Comparison of ENCODE assay signal across 22 cellular contexts in the genomic region with DNA sequence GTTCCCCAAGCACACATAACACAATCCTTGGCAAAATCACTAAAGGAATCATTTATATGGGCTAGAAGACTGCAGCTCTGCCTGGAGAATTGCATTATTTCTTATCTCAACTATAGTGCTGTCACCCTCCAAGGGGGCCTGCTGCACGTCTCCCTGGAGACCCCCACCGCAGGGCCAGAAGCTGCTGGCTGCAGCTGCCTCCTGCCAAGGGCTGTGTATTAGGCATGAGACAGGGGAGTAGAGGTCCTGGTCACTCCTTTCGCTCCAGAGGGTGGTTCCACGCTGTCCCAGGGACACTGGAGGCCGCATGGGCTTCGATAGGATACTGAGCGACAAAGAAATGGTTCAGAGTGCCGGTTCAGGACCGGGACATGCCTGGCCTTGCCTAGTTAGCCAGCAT.
"Had no signal": no experiment of that assay in that cellular context is flagged by ENCODE, and none has a peak within 500 bp of the region (broad histone marks: within the 10 kb centered on the region; RNA-seq: fewer than 3 reads in every experiment).

No MANE protein-coding gene starts in this region.

- H3K27ac Mint-ChIP-seq: activated CD8-positive, alpha-beta T cell treated with anti-CD3 and anti-CD28 coated beads, Interleukin-2, amount 10 ng/mL, durations not matched to agents 7 days and 5 days; T-helper 17 cell; WTC11 had no signal

- H3K27me3 ChIP-seq: Peyer's patch had no signal

- H3K9me3 Mint-ChIP-seq: WTC11 had no signal

- H3K27me3 Mint-ChIP-seq: T-helper 17 cell had no signal

- ATAC-seq: activated CD8-positive, alpha-beta T cell treated with anti-CD3 and anti-CD28 coated beads, Interleukin-2, amount 10 ng/mL, durations not matched to agents 7 days and 5 days; T-helper 17 cell; WTC11 had no signal

- H3K9me3 ChIP-seq: Peyer's patch had no signal

- H3K36me3 Mint-ChIP-seq: WTC11 had no signal

- H3K4me1 ChIP-seq: Peyer's patch had no signal

- H3K4me1 Mint-ChIP-seq: T-helper 17 cell, WTC11 had no signal

- H3K36me3 ChIP-seq: Peyer's patch had no signal

- H3K4me3 ChIP-seq: Peyer's patch had no signal

- DNase-seq: activated CD4-positive, alpha-beta T cell treated with anti-CD3 and anti-CD28 coated beads for 48 hours; activated CD4-positive, alpha-beta T cell treated with anti-CD3 and anti-CD28 coated beads, Interleukin-2, amount 50 U/mL, for 4 hours; activated CD4-positive, CD25-positive, alpha-beta regulatory T cell treated with anti-CD3 and anti-CD28 coated beads, Interleukin-2, amount 50 U/mL, for 72 hours; activated CD8-positive, alpha-beta memory T cell treated with anti-CD3 and anti-CD28 coated beads, Interleukin-2, amount 50 U/mL, for 48 hours; activated CD8-positive, alpha-beta T cell treated with anti-CD3 and anti-CD28 coated beads, Interleukin-2, amount 10 ng/mL, durations not matched to agents 7 days and 5 days; activated naive CD4-positive, alpha-beta T cell treated with anti-CD3 and anti-CD28 coated beads, Interleukin-2, amount 50 U/mL, for 16 hours; activated T-cell treated with anti-CD3 and anti-CD28 coated beads, Interleukin-2, amount 50 U/mL, for 1 hour; aorta; NCI-H1092; NCI-H1417 treated with DMSO at 0.1 percent for 48 hours; NCI-H1694; NCI-H2029; NCI-H446; NCI-H524; Peyer's patch; SHP77 treated with DMSO at 0.1 percent for 48 hours; T-helper 17 cell; T-helper 9 cell had no signal

- H3K27ac ChIP-seq: KMS-11, RWPE1 had no signal

- H3K4me3 Mint-ChIP-seq: activated CD8-positive, alpha-beta T cell treated with anti-CD3 and anti-CD28 coated beads, Interleukin-2, amount 10 ng/mL, durations not matched to agents 7 days and 5 days; T-helper 17 cell; WTC11 had no signal

- FAIRE-seq: bronchial epithelial cell had no signal
